Comparison of ENCODE assay signal across 16 cellular contexts in genomic region chr2:161265874-161266273, GRCh38. TPM values are rescaled to one million over a fixed set of nuclear protein-coding genes. Genes with fewer than 3 reads are reported as not detected.
DNase-seq lines count a peak whose midpoint lies in the region; ATAC-seq, FAIRE-seq and TF ChIP-seq lines count a peak whose summit lies in the region.
"Had no signal": no experiment of that assay in that cellular context is flagged by ENCODE, and none has a peak within 500 bp of the region (broad histone marks: within the 10 kb centered on the region; RNA-seq: fewer than 3 reads in every experiment).

No MANE protein-coding gene starts in this region.

- ATAC-seq in HepG2: peak; percentile 43; the same call in 2 of the 3 replicates
- no peak for ATAC-seq in right lobe of liver
- ATAC-seq in left lobe of liver: no peak
- ATAC-seq in stimulated activated naive B cell treated with anti-CD40 and anti-IgM and Interleukin-4, amounts not matched to agents 10 μg/mL and 1 μg/mL and 100 μg/mL, for 72 hours (replicated peaks): no peak
- no peak for ATAC-seq in HG02938 (IDR thresholded peaks at IDR 0.05; ENCODE audit: unreplicated experiment)

- TF ChIP-seq RAD21 in HepG2 (CRISPR knock-in tag; IDR thresholded peaks at IDR 0.05): no peak

- no peak overlapping the region for H3K4me3 Mint-ChIP-seq in stimulated activated naive B cell treated with anti-CD40 and anti-IgM and Interleukin-4, amounts not matched to agents 10 μg/mL and 1 μg/mL and 100 μg/mL, for 72 hours
- H3K4me3 Mint-ChIP-seq: CD4-positive, alpha-beta memory T cell; T-helper 2 cell treated with Interferon-gamma antibody and Interleukin-4, amounts not matched to agents 5 μg/mL and 100 μg/mL, for 36 hours had no signal

- H3K79me2 ChIP-seq in HepG2 (ENCODE audit: insufficient read depth, low read length) (no peaks in the 10 kb centered on the region), OCI-LY1 (ENCODE audit: insufficient read depth, low read length) (no peaks in the 10 kb centered on the region)

- in situ Hi-C loops in HepG2 (cut with HindIII; ENCODE audit: extremely low pct_ligation_motif_present, low pct_unique_long_range_greater_than_20kb): loop anchor here (25.0 kb wide), 2 partner anchors 296 to 671 kb away; no protein-coding TSS in a partner anchor

- H3K9me3 ChIP-seq in HepG2 (ENCODE audit: low read length): no peaks in the 10 kb centered on the region
- H3K9me3 ChIP-seq in right lobe of liver: no peaks in the 10 kb centered on the region
- H3K9me3 ChIP-seq in OCI-LY1 (ENCODE audit: low read length): no peaks in the 10 kb centered on the region
- H3K9me3 ChIP-seq: HAP-1 had no signal

- H3K36me3 ChIP-seq in HepG2 (replicated peaks in 1 of 2; ENCODE audit: control insufficient read depth in 1 of 2, insufficient read depth in 2 of 2, low read length in 2 of 2) (no peaks in the 10 kb centered on the region), right lobe of liver (no peaks in the 10 kb centered on the region), OCI-LY1 (ENCODE audit: insufficient read depth, low read length) (no peaks in the 10 kb centered on the region)
- H3K36me3 ChIP-seq: HAP-1 had no signal

- H3K4me3 ChIP-seq in HepG2 (replicated peaks in 1 of 3; ENCODE audit: insufficient read depth in 1 of 3, low read depth in 2 of 3, low read length in 3 of 3) (no peak overlapping the region), right lobe of liver (no peak overlapping the region), OCI-LY1 (ENCODE audit: low read depth, low read length, poor library complexity, severe bottlenecking) (peak overlapping the region; percentile 33)
- H3K4me3 ChIP-seq: HAP-1 had no signal

- H3K27ac ChIP-seq in HepG2 (ENCODE audit: extremely low read length, insufficient read depth, low read length) (no peak overlapping the region), right lobe of liver (no peak overlapping the region), OCI-LY1 (ENCODE audit: low read depth, low read length, poor library complexity, severe bottlenecking) (peak overlapping the region; percentile 89)
- H3K27ac ChIP-seq: RWPE1 had no signal

- H3K27me3 Mint-ChIP-seq in stimulated activated naive B cell treated with anti-CD40 and anti-IgM and Interleukin-4, amounts not matched to agents 10 μg/mL and 1 μg/mL and 100 μg/mL, for 72 hours: no peaks in the 10 kb centered on the region

- TF ChIP-seq EP300 in HepG2 (IDR thresholded peaks at IDR 0.05; ENCODE audit: low read depth in 2 of 2, low read length in 2 of 2) (no peak), HepG2 (CRISPR knock-in tag; IDR thresholded peaks at IDR 0.05; ENCODE audit: borderline replicate concordance) (no peak)

- POLR2A ChIA-PET in HepG2 (lab: Yijun Ruan, JAX): no interaction called here

- DNase-seq in HepG2 (ENCODE audit: low spot score): no peak
- DNase-seq in right lobe of liver: no peak
- DNase-seq in NCI-H2107 treated with DMSO at 0.1 percent for 48 hours (lab: John Stamatoyannopoulos, UW; ENCODE audit: unreplicated experiment): peak; percentile 93
- DNase-seq in left lobe of liver (ENCODE audit: low spot score): no peak
- DNase-seq in NCI-H1105 (lab: John Stamatoyannopoulos, UW): no peak
- no peak for DNase-seq in stimulated activated naive B cell treated with anti-CD40 and anti-IgM and Interleukin-4, amounts not matched to agents 10 μg/mL and 1 μg/mL and 100 μg/mL, for 72 hours
- DNase-seq: CD4-positive, alpha-beta memory T cell; EL; KG1; NCI-H1436 treated with DMSO at 0.1 percent for 48 hours; NCI-H524 treated with DMSO at 0.1 percent for 48 hours had no signal

- 50% methylated on average over 11 of the region's 11 CpGs for WGBS in HepG2 (ENCODE audit: low lambda C conversion rate)
- WGBS in right lobe of liver (ENCODE audit: insufficient coverage, low coverage, low lambda C conversion rate, missing lambda C conversion rate): 93% methylated on average over 11 of the region's 11 CpGs

- H3K9me3 Mint-ChIP-seq in stimulated activated naive B cell treated with anti-CD40 and anti-IgM and Interleukin-4, amounts not matched to agents 10 μg/mL and 1 μg/mL and 100 μg/mL, for 72 hours: no peaks in the 10 kb centered on the region
- H3K9me3 Mint-ChIP-seq: CD4-positive, alpha-beta memory T cell; T-helper 2 cell treated with Interferon-gamma antibody and Interleukin-4, amounts not matched to agents 5 μg/mL and 100 μg/mL, for 36 hours had no signal

- H3F3A ChIP-seq in OCI-LY1 (ENCODE audit: insufficient read depth, low read length): no peaks in the 10 kb centered on the region

- TF ChIP-seq POLR2A in HepG2 (IDR thresholded peaks at IDR 0.05; ENCODE audit: insufficient read depth in 1 of 2, low read depth in 2 of 2, low read length in 2 of 2) (no peak), right lobe of liver (IDR thresholded peaks at IDR 0.05) (no peak)

- TF ChIP-seq CTCF in HepG2 (CRISPR knock-in tag; IDR thresholded peaks at IDR 0.05) (no peak), right lobe of liver (IDR thresholded peaks at IDR 0.05) (no peak), OCI-LY1 (IDR thresholded peaks at IDR 0.05; ENCODE audit: low read length) (no peak)

- H3K9ac ChIP-seq in HepG2 (ENCODE audit: insufficient read depth, low read depth, low read length) (no peak overlapping the region), OCI-LY1 (ENCODE audit: low read length) (peak overlapping the region; percentile 25; the same call in 1 of the 2 replicates)

- H3K9me2 ChIP-seq in OCI-LY1 (ENCODE audit: low read depth, low read length): no peaks in the 10 kb centered on the region

- H2AFZ ChIP-seq in HepG2 (ENCODE audit: low read length) (no peak overlapping the region), OCI-LY1 (ENCODE audit: low read length) (peak overlapping the region; percentile 71; the same call in 1 of the 2 replicates)

- H3K36me3 Mint-ChIP-seq in stimulated activated naive B cell treated with anti-CD40 and anti-IgM and Interleukin-4, amounts not matched to agents 10 μg/mL and 1 μg/mL and 100 μg/mL, for 72 hours: no peaks in the 10 kb centered on the region
- H3K36me3 Mint-ChIP-seq: CD4-positive, alpha-beta memory T cell had no signal

- BruUV-seq in HepG2 (replicated peaks; lab: Mats Ljungman, UMichigan): no TSS peak

- H3K4me1 Mint-ChIP-seq in stimulated activated naive B cell treated with anti-CD40 and anti-IgM and Interleukin-4, amounts not matched to agents 10 μg/mL and 1 μg/mL and 100 μg/mL, for 72 hours: no peaks in the 10 kb centered on the region
- H3K4me1 Mint-ChIP-seq: CD4-positive, alpha-beta memory T cell had no signal

- H3K27ac Mint-ChIP-seq in stimulated activated naive B cell treated with anti-CD40 and anti-IgM and Interleukin-4, amounts not matched to agents 10 μg/mL and 1 μg/mL and 100 μg/mL, for 72 hours: no peak overlapping the region
- H3K27ac Mint-ChIP-seq: CD4-positive, alpha-beta memory T cell; T-helper 2 cell treated with Interferon-gamma antibody and Interleukin-4, amounts not matched to agents 5 μg/mL and 100 μg/mL, for 36 hours had no signal

- H3K27me3 ChIP-seq in HepG2 (ENCODE audit: control insufficient read depth in 1 of 2, insufficient read depth in 2 of 2, low read length in 2 of 2) (peaks cover 2 to 7% of the 10 kb centered on the region in 2 experiments; a peak in 3 of 5 replicates), right lobe of liver (no peaks in the 10 kb centered on the region), OCI-LY1 (ENCODE audit: insufficient read depth, low read length) (no peaks in the 10 kb centered on the region)

- H3K4me2 ChIP-seq in HepG2 (ENCODE audit: low read depth, low read length) (peak overlapping the region; percentile 36), OCI-LY1 (ENCODE audit: low read length) (peak overlapping the region; percentile 52)

- H4K20me1 ChIP-seq in HepG2 (ENCODE audit: insufficient read depth, low read length) (no peaks in the 10 kb centered on the region), OCI-LY1 (ENCODE audit: insufficient read depth, low read length) (no peaks in the 10 kb centered on the region)

- H3K4me1 ChIP-seq in HepG2 (ENCODE audit: insufficient read depth, low read length) (no peaks in the 10 kb centered on the region), right lobe of liver (no peaks in the 10 kb centered on the region), OCI-LY1 (ENCODE audit: insufficient read depth, low read length, severe bottlenecking) (peaks cover 37% of the 10 kb centered on the region)

- intact Hi-C loops in HepG2 (cut with micrococcal nuclease; ENCODE audit: unreplicated experiment) (no loop called here), right lobe of liver (cut with DNase I) (no loop called here)

- CTCF ChIA-PET in HepG2 (lab: Yijun Ruan, JAX; ENCODE audit: low intra/inter-chr PET ratio, low total read pairs): no interaction called here

- no peak for FAIRE-seq in HepG2 (lab: Jason Lieb, UNC)

RNA-seq across cellular contexts. Expression of gene PSMD14, which starts 42.4 kb away (rescaled TPM):
- total RNA-seq in HepG2 (2016; rRNA removed; fragmentation: Illumina TruSeq; extraction: Trizol) (149 and 231 TPM in 2 replicates), right lobe of liver (10 to 100 TPM; 18.7 to 61.8 (median 24.9) TPM), left lobe of liver (20.4 TPM)
- total RNA-seq in HepG2 (2016; cell fraction: cytosol; rRNA removed; fragmentation: Illumina TruSeq; extraction: Trizol; ENCODE audit: low read depth): 39.6 and 43.9 TPM in 2 replicates
- 153 and 232 TPM in 2 replicates for total RNA-seq in HepG2 (2016; cell fraction: insoluble cytoplasmic fraction; rRNA removed; fragmentation: Illumina TruSeq; extraction: Trizol)
- 53.1 and 54.7 TPM in 2 replicates for total RNA-seq in HepG2 (2016; cell fraction: membrane; rRNA removed; fragmentation: Illumina TruSeq; extraction: Trizol)
- total RNA-seq in HepG2 (2016; cell fraction: nucleus; rRNA removed; fragmentation: Illumina TruSeq; extraction: Trizol): 116 and 118 TPM in 2 replicates
- polyA plus RNA-seq in HepG2 (2011; rRNA removed): 40.8 and 60.6 TPM in 2 replicates
- 29.9 and 42.7 TPM in 2 replicates for polyA plus RNA-seq in HepG2 (2011; cell fraction: cytosol; rRNA removed)
- 12.9 and 15.9 TPM in 2 replicates for polyA plus RNA-seq in HepG2 (2011; cell fraction: nucleus; rRNA removed)
- 64.5 and 66.6 TPM in 2 replicates for polyA plus RNA-seq in HepG2 (2012)
- 24.0 and 25.1 TPM in 2 replicates for polyA plus RNA-seq in HepG2 (2016; cell fraction: cytosol; fragmentation: Illumina TruSeq; extraction: Trizol; ENCODE audit: low read depth)
- polyA plus RNA-seq in HepG2 (2016; cell fraction: insoluble cytoplasmic fraction; fragmentation: Illumina TruSeq; extraction: Trizol; ENCODE audit: low read depth): 189 and 200 TPM in 2 replicates
- polyA plus RNA-seq in HepG2 (2016; cell fraction: membrane; fragmentation: Illumina TruSeq; extraction: Trizol; ENCODE audit: low read depth): 30.2 and 33.4 TPM in 2 replicates
- 70.5 and 71.9 TPM in 2 replicates for polyA plus RNA-seq in HepG2 (2016; cell fraction: nucleus; fragmentation: Illumina TruSeq; extraction: Trizol; ENCODE audit: insufficient read depth, low read depth)
- 13.9 and 20.3 TPM in 2 replicates for polyA minus RNA-seq in HepG2 (2011; rRNA and poly(A)+ RNA removed; ENCODE audit: low replicate concordance)
- 25.6 and 31.3 TPM in 2 replicates for polyA minus RNA-seq in HepG2 (2011; cell fraction: cytosol; rRNA and poly(A)+ RNA removed)
- 114 and 131 TPM in 2 replicates for polyA minus RNA-seq in HepG2 (2011; cell fraction: nucleus; rRNA and poly(A)+ RNA removed)
